Comparison of ENCODE assay signal across 11 cellular contexts in the genomic region with DNA sequence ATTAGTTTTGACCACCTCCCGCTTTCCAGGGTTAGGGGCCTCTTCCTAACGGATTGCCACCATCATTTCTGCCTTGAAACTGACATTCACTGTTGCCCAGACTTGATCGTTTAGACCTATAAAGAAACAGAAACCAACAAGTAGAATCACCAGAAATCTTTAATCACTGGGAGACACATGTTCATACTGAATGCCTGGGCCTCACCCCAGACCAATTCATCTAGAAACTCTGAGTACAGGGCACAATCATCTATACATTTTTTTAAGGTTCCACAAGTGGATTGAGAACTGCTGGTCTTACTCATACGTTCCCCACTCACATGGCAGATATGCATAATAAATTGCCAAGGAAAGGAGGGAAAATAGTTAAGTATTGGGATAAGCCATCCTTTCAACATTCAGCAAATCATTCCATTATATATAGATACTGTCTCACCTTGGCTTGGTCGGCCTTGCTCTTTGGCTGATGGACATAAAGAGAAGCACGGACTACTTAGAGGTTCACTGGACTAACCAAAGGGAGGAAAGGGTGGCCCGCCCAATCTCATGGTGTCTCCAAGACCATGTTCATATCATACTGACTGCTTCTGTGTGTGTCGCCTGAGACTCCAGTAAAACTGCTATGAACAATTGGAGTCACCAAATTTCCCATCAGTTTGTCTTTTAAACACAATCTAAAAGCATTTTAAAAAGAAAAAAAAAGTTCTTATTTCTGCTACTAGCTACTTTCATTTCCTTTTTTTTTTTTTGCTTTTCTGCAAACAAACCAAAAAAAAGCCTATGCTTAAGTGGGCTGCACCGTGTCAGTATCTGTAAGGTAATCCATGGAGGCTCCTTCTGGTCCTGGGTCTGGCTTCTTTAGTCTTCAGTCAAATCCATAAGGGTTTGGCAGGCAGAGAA. TPM values are rescaled to one million over a fixed set of nuclear protein-coding genes. Genes with fewer than 3 reads are reported as not detected.
DNase-seq lines count a peak whose midpoint lies in the region; ATAC-seq and TF ChIP-seq lines count a peak whose summit lies in the region.
"Had no signal": no experiment of that assay in that cellular context is flagged by ENCODE, and none has a peak within 500 bp of the region (broad histone marks: within the 10 kb centered on the region; RNA-seq: fewer than 3 reads in every experiment).

No MANE protein-coding gene starts in this region.

- H3K4me3 ChIP-seq in OCI-LY7 (ENCODE audit: low read depth, low read length, poor library complexity, severe bottlenecking), result peak overlapping the region; percentile 32

- peak overlapping the region; percentile 58 for H3K27ac Mint-ChIP-seq in mesothelial cell of epicardium
- H3K27ac Mint-ChIP-seq: effector memory CD8-positive, alpha-beta T cell had no signal

- H4K20me1 ChIP-seq in OCI-LY7 (ENCODE audit: insufficient read depth, low read length), result no peaks in the 10 kb centered on the region

- peak; percentile 20 for DNase-seq in NCI-H82 (lab: John Stamatoyannopoulos, UW)
- DNase-seq in NCI-H82 treated with DMSO at 0.1 percent for 48 hours (lab: John Stamatoyannopoulos, UW; ENCODE audit: unreplicated experiment), result no peak
- DNase-seq in OCI-LY7 (ENCODE audit: low spot score), result peak; percentile 47
- DNase-seq in mesothelial cell of epicardium (ENCODE audit: low spot score in 2 of 2, unreplicated experiment in 2 of 2), result no peak
- DNase-seq in DMS79 treated with DMSO at 0.1 percent for 48 hours (lab: John Stamatoyannopoulos, UW), result no peak
- no peak for DNase-seq in T-helper 9 cell
- DNase-seq: activated effector memory CD4-positive, alpha-beta T cell treated with anti-CD3 and anti-CD28 coated beads, Interleukin-2, amount 50 U/mL, for 16 hours; effector memory CD8-positive, alpha-beta T cell had no signal

- no peak overlapping the region for H3K4me3 Mint-ChIP-seq in mesothelial cell of epicardium
- H3K4me3 Mint-ChIP-seq: effector memory CD8-positive, alpha-beta T cell had no signal

- peak overlapping the region; percentile 82 for H2AFZ ChIP-seq in OCI-LY7 (ENCODE audit: low read length)

- H3K9me2 ChIP-seq in OCI-LY7 (ENCODE audit: insufficient read depth, low read length), result no peaks in the 10 kb centered on the region

- no peaks in the 10 kb centered on the region for H3K9me3 Mint-ChIP-seq in mesothelial cell of epicardium
- H3K9me3 Mint-ChIP-seq: effector memory CD8-positive, alpha-beta T cell had no signal

- H3K4me1 Mint-ChIP-seq in mesothelial cell of epicardium, result peaks cover 48% of the 10 kb centered on the region

- no peaks in the 10 kb centered on the region for H3K79me2 ChIP-seq in OCI-LY7 (ENCODE audit: insufficient read depth, low read depth, low read length)

- no peaks in the 10 kb centered on the region for H3K36me3 Mint-ChIP-seq in mesothelial cell of epicardium

- H3K27me3 Mint-ChIP-seq in mesothelial cell of epicardium (ENCODE audit: low read depth), result peaks cover 6% of the 10 kb centered on the region

- CTCF ChIA-PET in OCI-LY7 (lab: Charles Lee; ENCODE audit: unreplicated experiment), result interaction anchor here (0.6 to 1.3 kb wide), 7 partner anchors 9 to 595 kb away, joined by 3 to 7 read pairs (median 3); partner anchors contain the start of gene TARBP1

- TF ChIP-seq CTCF in OCI-LY7 (conservative IDR thresholded peaks at IDR 0.05; ENCODE audit: low read length), result no peak
- TF ChIP-seq CTCF in mesothelial cell of epicardium (IDR thresholded peaks at IDR 0.05; ENCODE audit: unreplicated experiment), result no peak

- intact Hi-C loops in OCI-LY7 (cut with micrococcal nuclease; ENCODE audit: unreplicated experiment), result loop anchor here (5.0 kb wide), 1 partner anchor 474 kb away; no protein-coding TSS in a partner anchor

- H3K27ac ChIP-seq in OCI-LY7 (ENCODE audit: low read depth, low read length, poor library complexity, severe bottlenecking), result peak overlapping the region; percentile 20
- H3K27ac ChIP-seq: 22Rv1 had no signal

- no peaks in the 10 kb centered on the region for H3K9me3 ChIP-seq in OCI-LY7 (ENCODE audit: low read length)

- POLR2A ChIA-PET in OCI-LY7 (lab: Charles Lee), result interaction anchor here (0.6 to 3.9 kb wide), 12 partner anchors 8 to 597 kb away, joined by 3 to 24 read pairs (median 4); partner anchors contain the start of gene COA6

- peak; percentile 67 for ATAC-seq in HG02759 (IDR thresholded peaks at IDR 0.05; ENCODE audit: unreplicated experiment)
- no peak for ATAC-seq in GM18517 (IDR thresholded peaks at IDR 0.05; ENCODE audit: unreplicated experiment)
- ATAC-seq: effector memory CD8-positive, alpha-beta T cell had no signal

- H3K4me2 ChIP-seq in OCI-LY7 (ENCODE audit: low read length), result peak overlapping the region; percentile 72

- peaks cover 42% of the 10 kb centered on the region for H3K4me1 ChIP-seq in OCI-LY7 (ENCODE audit: insufficient read depth, low read length, poor library complexity, severe bottlenecking)

- no TSS peak for BruUV-seq in OCI-LY7 (replicated peaks; lab: Mats Ljungman, UMichigan)

- no peaks in the 10 kb centered on the region for H3K36me3 ChIP-seq in OCI-LY7 (ENCODE audit: insufficient read depth, low read length)

RNA-seq across cellular contexts. Expression of gene TARBP1, which starts 9.3 kb away (rescaled TPM):
- 30.0 and 30.5 TPM in 2 replicates for total RNA-seq in OCI-LY7 (2014; rRNA removed; shearing (Covaris generic))
- 49.8 and 61.7 TPM in 2 replicates for total RNA-seq in OCI-LY7 (2022)
- 66.0 to 69.8 TPM (median 66.1 TPM) in 3 replicates for total RNA-seq in mesothelial cell of epicardium

Comparison
In these comparisons a context has a peak if more than half of its experiments do, and no peak if none do; other contexts are left out.
1. DNase-seq: peak in NCI-H82 (single experiment) and OCI-LY7 (single experiment); none in NCI-H82 treated with DMSO at 0.1 percent for 48 hours (single experiment), mesothelial cell of epicardium (0 of 2), DMS79 treated with DMSO at 0.1 percent for 48 hours (single experiment) and T-helper 9 cell (single experiment).